ENCODE assay signal across 9 cellular contexts in genomic region chr11:124075841-124076571, GRCh38. TPM values are rescaled to one million over a fixed set of nuclear protein-coding genes. Genes with fewer than 3 reads are reported as not detected.
DNase-seq lines count a peak whose midpoint lies in the region; ATAC-seq lines count a peak whose summit lies in the region.
"Had no signal": no experiment of that assay in that cellular context is flagged by ENCODE, and none has a peak within 500 bp of the region (broad histone marks: within the 10 kb centered on the region; RNA-seq: fewer than 3 reads in every experiment).

No MANE protein-coding gene starts in this region.

- no peaks in the 10 kb centered on the region for H3K9me3 Mint-ChIP-seq in activated naive CD8-positive, alpha-beta T cell (ENCODE audit: low read depth)

- no peak overlapping the region for H3K27ac Mint-ChIP-seq in activated naive CD8-positive, alpha-beta T cell

- peaks cover 9% of the 10 kb centered on the region for H3K4me1 Mint-ChIP-seq in activated naive CD8-positive, alpha-beta T cell (ENCODE audit: low read depth)

- H3K27me3 ChIP-seq in iPS-20b (ENCODE audit: insufficient read depth, low read length): no peaks in the 10 kb centered on the region

- peaks cover 24% of the 10 kb centered on the region for H3K27me3 Mint-ChIP-seq in activated naive CD8-positive, alpha-beta T cell

- ATAC-seq in GM18502 (IDR thresholded peaks at IDR 0.05; ENCODE audit: poor library complexity, unreplicated experiment) (peak; percentile 76), HG03103 (IDR thresholded peaks at IDR 0.05; ENCODE audit: low read depth, unreplicated experiment) (peak; percentile 63)
- peak; percentile 30 for ATAC-seq in stimulated activated naive CD8-positive, alpha-beta T cell treated with anti-CD3 and anti-CD28 coated beads, Interleukin-15, Interleukin-2, amounts not matched to agents 100 U/mL and 50 U/mL, for 24 hours

- H3K36me3 ChIP-seq in iPS-20b (ENCODE audit: insufficient read depth, low read depth, low read length): no peaks in the 10 kb centered on the region

- H3K27ac ChIP-seq in iPS-20b (ENCODE audit: low read length): no peak overlapping the region

- DNase-seq in ACHN (peak; percentile 3), SK-N-DZ (ENCODE audit: low spot score) (no peak), NCI-H446 treated with DMSO at 0.1 percent for 48 hours (lab: John Stamatoyannopoulos, UW) (no peak)
- DNase-seq in stimulated activated naive CD8-positive, alpha-beta T cell treated with anti-CD3 and anti-CD28 coated beads, Interleukin-15, Interleukin-2, amounts not matched to agents 100 U/mL and 50 U/mL, for 24 hours: peak; percentile 37

- in situ Hi-C loops in ACHN (cut with HindIII; ENCODE audit: low pct_ligation_motif_present, low pct_unique_long_range_greater_than_20kb, low sequenced_read_pairs): no loop called here

- H3K4me1 ChIP-seq in iPS-20b (ENCODE audit: insufficient read depth, low read length): peaks cover 14% of the 10 kb centered on the region

- H3K9me3 ChIP-seq in iPS-20b (ENCODE audit: insufficient read depth, low read depth, low read length): no peaks in the 10 kb centered on the region

- no peak overlapping the region for H3K9ac ChIP-seq in iPS-20b (ENCODE audit: low read depth, low read length)

- H3K36me3 Mint-ChIP-seq in activated naive CD8-positive, alpha-beta T cell: no peaks in the 10 kb centered on the region

- peak overlapping the region; percentile 47; the same call in 1 of the 2 replicates for H3K4me3 ChIP-seq in iPS-20b (ENCODE audit: low read length)

- H3K4me3 Mint-ChIP-seq in activated naive CD8-positive, alpha-beta T cell: peak overlapping the region; percentile 67

RNA-seq across cellular contexts. Expression of gene OR10G7, which starts 34.9 kb away (rescaled TPM):
- polyA plus RNA-seq in SK-N-DZ (2014; cell fraction: cytosol; rRNA removed): not detected in 2 replicates
- polyA plus RNA-seq in SK-N-DZ (2014; cell fraction: nucleus; rRNA removed): not detected in 2 replicates
- polyA plus RNA-seq: H1 had no signal

RNA-seq across cellular contexts. Expression of gene VWA5A, which starts 39.2 kb away (rescaled TPM):
- 0.36 and 1.0 TPM in 2 replicates for polyA plus RNA-seq in SK-N-DZ (2014; cell fraction: cytosol; rRNA removed)
- polyA plus RNA-seq in SK-N-DZ (2014; cell fraction: nucleus; rRNA removed): 0.96 and 2.8 TPM in 2 replicates

RNA-seq across cellular contexts. Expression of gene OR10G8, which starts 49.4 kb away (rescaled TPM):
- polyA plus RNA-seq in SK-N-DZ (2014; cell fraction: cytosol; rRNA removed): not detected in 2 replicates
- not detected in 2 replicates for polyA plus RNA-seq in SK-N-DZ (2014; cell fraction: nucleus; rRNA removed)
- polyA plus RNA-seq: H1 had no signal

RNA-seq across cellular contexts. Expression of gene OR10G9, which starts 53.2 kb away (rescaled TPM):
- not detected in 2 replicates for polyA plus RNA-seq in SK-N-DZ (2014; cell fraction: cytosol; rRNA removed)
- not detected in 2 replicates for polyA plus RNA-seq in SK-N-DZ (2014; cell fraction: nucleus; rRNA removed)
- polyA plus RNA-seq: H1 had no signal

Comparison
In these comparisons a context has a peak if more than half of its experiments do, and no peak if none do; other contexts are left out.
1. DNase-seq: peak in ACHN (single experiment) and stimulated activated naive CD8-positive, alpha-beta T cell treated with anti-CD3 and anti-CD28 coated beads, Interleukin-15, Interleukin-2, amounts not matched to agents 100 U/mL and 50 U/mL, for 24 hours (single experiment); none in SK-N-DZ (single experiment) and NCI-H446 treated with DMSO at 0.1 percent for 48 hours (single experiment).
2. Peak in every context shown above with its lines, with median percentiles within 50 percentile points of each other: ATAC-seq.